8 cellular contexts compared by ENCODE assay signal in genomic region chr12:11758838-11759509, GRCh38.
DNase-seq lines count a peak whose midpoint lies in the region; ATAC-seq and TF ChIP-seq lines count a peak whose summit lies in the region.

No MANE protein-coding gene starts in this region.

- TF ChIP-seq CTCF in nephron progenitor cell (IDR thresholded peaks at IDR 0.05) (no peak), osteoblast (IDR thresholded peaks at IDR 0.05; ENCODE audit: extremely low read depth, low read depth, low read length) (no peak)

- H3K9me3 Mint-ChIP-seq in nephron progenitor cell, result no peaks in the 10 kb centered on the region

- peaks cover 9% of the 10 kb centered on the region for H3K27me3 Mint-ChIP-seq in nephron progenitor cell (ENCODE audit: low read depth, poor library complexity)

- no peak overlapping the region for H3K4me3 Mint-ChIP-seq in nephron progenitor cell

- H3K9me3 ChIP-seq in osteoblast (ENCODE audit: low read depth, low read length), result no peaks in the 10 kb centered on the region

- ATAC-seq in HG02642 (IDR thresholded peaks at IDR 0.05; ENCODE audit: poor library complexity, unreplicated experiment) (peak; percentile 37), GM18909 (IDR thresholded peaks at IDR 0.05; ENCODE audit: poor library complexity, unreplicated experiment) (no peak), GM19467 (IDR thresholded peaks at IDR 0.05; ENCODE audit: unreplicated experiment) (no peak)

- H3K4me1 ChIP-seq in osteoblast (ENCODE audit: insufficient read depth, low read length), result peaks cover 35% of the 10 kb centered on the region

- H3K36me3 ChIP-seq in osteoblast (ENCODE audit: insufficient read depth, low read length), result peaks cover 4% of the 10 kb centered on the region

- H3K4me1 Mint-ChIP-seq in nephron progenitor cell, result peaks cover 36% of the 10 kb centered on the region

- peak in 2 of 61 donors; percentile 8 to 21 for DNase-seq in caudate nucleus (lab: John Stamatoyannopoulos, UW)
- DNase-seq in nephron progenitor cell, result no peak
- DNase-seq in osteoblast (ENCODE audit: insufficient read length, low spot score, missing footprints), result no peak
- no peak for DNase-seq in activated T-cell treated with anti-CD3 and anti-CD28 coated beads, Interleukin-2, amount 50 U/mL, for 48 hours

- H2AFZ ChIP-seq in osteoblast (ENCODE audit: low read length), result no peak overlapping the region

- peak overlapping the region; percentile 42 for H3K27ac ChIP-seq in caudate nucleus (ENCODE audit: low read depth, low read length)
- no peak overlapping the region for H3K27ac ChIP-seq in osteoblast (ENCODE audit: low read depth, low read length)

- no peaks in the 10 kb centered on the region for H4K20me1 ChIP-seq in osteoblast (ENCODE audit: insufficient read depth, low read length)

- H3K79me2 ChIP-seq in osteoblast (ENCODE audit: insufficient read depth, low read length), result peaks cover 17% of the 10 kb centered on the region

- H3K27ac Mint-ChIP-seq in nephron progenitor cell, result peak overlapping the region; percentile 5

- no peaks in the 10 kb centered on the region for H3K27me3 ChIP-seq in osteoblast (ENCODE audit: insufficient read depth, low read length)

- peak overlapping the region; percentile 39; the same call in 1 of the 2 replicates for H3K4me3 ChIP-seq in GM08714 (ENCODE audit: low read length)
- H3K4me3 ChIP-seq in osteoblast (ENCODE audit: insufficient read depth, low read length), result no peak overlapping the region

- H3K36me3 Mint-ChIP-seq in nephron progenitor cell (ENCODE audit: low read depth), result peaks cover 18% of the 10 kb centered on the region

- no peak overlapping the region for H3K4me2 ChIP-seq in osteoblast (ENCODE audit: insufficient read depth, low read length)
